Comparison of ENCODE assay signal across 12 cellular contexts in the genomic region with DNA sequence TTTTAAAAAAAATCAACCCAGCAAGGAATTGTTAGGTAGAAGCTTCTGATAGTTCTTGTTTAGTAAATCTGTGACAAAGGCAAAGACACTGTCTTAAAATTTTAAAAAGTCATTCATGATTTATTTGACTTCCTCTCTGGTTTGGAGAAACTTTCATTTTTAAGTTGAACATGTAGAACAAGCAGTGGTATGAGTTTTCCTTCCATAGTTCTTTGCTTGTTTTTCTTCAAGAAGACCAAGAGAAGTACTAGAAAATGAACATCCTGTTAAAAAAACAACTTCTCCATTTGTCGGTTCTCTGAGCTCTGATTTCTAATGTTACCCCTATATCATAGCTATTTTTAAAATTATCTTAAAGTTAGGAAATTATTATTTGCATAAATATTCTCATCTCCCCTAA. TPM values are rescaled to one million over a fixed set of nuclear protein-coding genes. Genes with fewer than 3 reads are reported as not detected.
DNase-seq lines count a peak whose midpoint lies in the region; ATAC-seq and TF ChIP-seq lines count a peak whose summit lies in the region.
"Had no signal": no experiment of that assay in that cellular context is flagged by ENCODE, and none has a peak within 500 bp of the region (broad histone marks: within the 10 kb centered on the region; RNA-seq: fewer than 3 reads in every experiment).

No MANE protein-coding gene starts in this region.

- DNase-seq in CD4-positive, alpha-beta memory T cell, result no peak
- peak; percentile 20 for DNase-seq in MV-4-11 (lab: John Stamatoyannopoulos, UW)
- DNase-seq in caudate nucleus (lab: John Stamatoyannopoulos, UW), result no peak
- DNase-seq in HuH-7 (ENCODE audit: low spot score), result no peak
- DNase-seq in HCEC 1CT, result no peak
- DNase-seq in hippocampal formation (lab: John Stamatoyannopoulos, UW), result no peak
- DNase-seq: activated naive CD4-positive, alpha-beta T cell treated with anti-CD3 and anti-CD28 coated beads, Interleukin-2, amount 50 U/mL, for 16 hours; endodermal cell; mesendoderm had no signal

- intact Hi-C loops in CD4-positive, alpha-beta memory T cell (cut with micrococcal nuclease), result loop anchor here (2.0 kb wide), 1 partner anchor 16 kb away; the partner anchor contains the start of gene DIP2B

- peaks cover 59% of the 10 kb centered on the region for H3K4me1 ChIP-seq in CD4-positive, alpha-beta memory T cell (ENCODE audit: insufficient read depth, low read length)
- peaks cover 6% of the 10 kb centered on the region for H3K4me1 ChIP-seq in parathyroid adenoma

- H3K27me3 ChIP-seq in CD4-positive, alpha-beta memory T cell (ENCODE audit: insufficient read depth, low read length), result no peaks in the 10 kb centered on the region
- no peaks in the 10 kb centered on the region for H3K27me3 ChIP-seq in parathyroid adenoma (ENCODE audit: control insufficient read depth, insufficient read depth, low read length)

- no peak overlapping the region for H3K4me2 ChIP-seq in parathyroid adenoma (ENCODE audit: low read length)

- peaks cover 26 to 51% (median 39%) of the 10 kb centered on the region in 4 donors for H3K4me1 Mint-ChIP-seq in CD4-positive, alpha-beta memory T cell

- H3K4me3 ChIP-seq in CD4-positive, alpha-beta memory T cell (ENCODE audit: low read length in 2 of 2), result no peak overlapping the region
- H3K4me3 ChIP-seq in parathyroid adenoma (ENCODE audit: low read depth, low read length), result no peak overlapping the region

- H3K27ac ChIP-seq in CD4-positive, alpha-beta memory T cell (ENCODE audit: low read depth, low read length), result peak overlapping the region; percentile 9
- H3K27ac ChIP-seq in caudate nucleus (ENCODE audit: low read depth, low read length) (peak overlapping the region; percentile 41), parathyroid adenoma (peak overlapping the region; percentile 21)

- no peaks in the 10 kb centered on the region for H3K9me3 ChIP-seq in CD4-positive, alpha-beta memory T cell (ENCODE audit: control insufficient read depth in 1 of 2, low read length in 2 of 2)
- H3K9me3 ChIP-seq in parathyroid adenoma (ENCODE audit: control insufficient read depth, low read length), result no peaks in the 10 kb centered on the region

- no peaks in the 10 kb centered on the region for H3K36me3 ChIP-seq in CD4-positive, alpha-beta memory T cell (ENCODE audit: insufficient read depth, low read length)
- H3K36me3 ChIP-seq in parathyroid adenoma (ENCODE audit: control insufficient read depth, insufficient read depth, low read length), result no peaks in the 10 kb centered on the region

- peak overlapping the region; percentile 62 to 91 (median 88) for H3K27ac Mint-ChIP-seq in CD4-positive, alpha-beta memory T cell
- H3K27ac Mint-ChIP-seq: endodermal cell had no signal

- peaks cover 5 to 16% of the 10 kb centered on the region in 2 donors for H3K36me3 Mint-ChIP-seq in CD4-positive, alpha-beta memory T cell

- H3K9ac ChIP-seq in parathyroid adenoma, result no peak overlapping the region

- H2AFZ ChIP-seq in parathyroid adenoma, result no peak overlapping the region

- CTCF ChIA-PET in CD4-positive, alpha-beta memory T cell (lab: Charles Lee; ENCODE audit: partially characterized antibody), result interaction anchor here (0.6 to 1.7 kb wide), 7 partner anchors 8 to 29 kb away, joined by 3 to 6 read pairs (median 4); no protein-coding TSS in a partner anchor

- no peaks in the 10 kb centered on the region for H3K27me3 Mint-ChIP-seq in CD4-positive, alpha-beta memory T cell

- peaks cover 22% of the 10 kb centered on the region for H3K79me2 ChIP-seq in parathyroid adenoma

- peaks cover 0 to 3% (median 0%) of the 10 kb centered on the region in 8 donors for H3K9me3 Mint-ChIP-seq in CD4-positive, alpha-beta memory T cell
- H3K9me3 Mint-ChIP-seq: endodermal cell had no signal

- TF ChIP-seq CTCF in parathyroid adenoma (IDR thresholded peaks at IDR 0.05), result no peak

- peak overlapping the region; percentile 18 to 72 (median 39) for H3K4me3 Mint-ChIP-seq in CD4-positive, alpha-beta memory T cell
- H3K4me3 Mint-ChIP-seq: endodermal cell had no signal

- POLR2A ChIA-PET in CD4-positive, alpha-beta memory T cell (lab: Charles Lee; ENCODE audit: partially characterized antibody), result interaction anchor here (0.9 to 4.3 kb wide), 6 partner anchors 8 to 21 kb away, joined by 3 to 21 read pairs (median 6); no protein-coding TSS in a partner anchor

- ATAC-seq in HG03095 (IDR thresholded peaks at IDR 0.05; ENCODE audit: unreplicated experiment), result no peak
- ATAC-seq: Panc1 had no signal

RNA-seq across cellular contexts. Expression of gene DIP2B, which starts 15.6 kb away (rescaled TPM):
- 10 to 100 TPM; 26.4 to 29.1 TPM for total RNA-seq in CD4-positive, alpha-beta memory T cell
- 10 to 100 TPM in 1 of 2 donors, 1 to 10 TPM in 1; 3.8 to 13.5 TPM for polyA plus RNA-seq in CD4-positive, alpha-beta memory T cell
